In genomic region chr13:46580362-46580839, GRCh38 we compare ENCODE assay signal across 19 cellular contexts. TPM values are rescaled to one million over a fixed set of nuclear protein-coding genes. Genes with fewer than 3 reads are reported as not detected.
DNase-seq lines count a peak whose midpoint lies in the region; ATAC-seq and TF ChIP-seq lines count a peak whose summit lies in the region.
"Had no signal": no experiment of that assay in that cellular context is flagged by ENCODE, and none has a peak within 500 bp of the region (broad histone marks: within the 10 kb centered on the region; RNA-seq: fewer than 3 reads in every experiment).

No MANE protein-coding gene starts in this region.

- DNase-seq in activated T-cell treated with anti-CD3 and anti-CD28 coated beads, Interleukin-2, amount 50 U/mL, for 72 hours, result no peak
- DNase-seq in activated T-cell treated with anti-CD3 and anti-CD28 coated beads, Interleukin-2, amount 50 U/mL, for 4 hours, result no peak
- DNase-seq in RWPE2 (ENCODE audit: low spot score), result no peak
- no peak for DNase-seq in progenitor cell of endocrine pancreas (ENCODE audit: low spot score, unreplicated experiment)
- no peak for DNase-seq in CD4-positive, alpha-beta memory T cell
- DNase-seq in middle frontal gyrus (ENCODE audit: extremely low spot score, low spot score), result no peak
- no peak for DNase-seq in WERI-Rb-1
- DNase-seq: CD8-positive, alpha-beta memory T cell; DMS79 treated with DMSO at 0.1 percent for 48 hours; foreskin melanocyte; left colon; mucosa of descending colon; stimulated activated naive CD4-positive, alpha-beta T cell treated with Interleukin-2 at 50 U/mL for 16 hours; upper lobe of left lung had no signal

- ATAC-seq in activated T-cell treated with anti-CD3 and anti-CD28 coated beads, Interleukin-2, amount 50 U/mL, for 72 hours (replicated peaks in 1 of 2), result peak; percentile 49 to 61
- ATAC-seq in activated T-cell treated with anti-CD3 and anti-CD28 coated beads, Interleukin-2, amount 50 U/mL, for 4 hours, result no peak
- ATAC-seq in GM19463 (IDR thresholded peaks at IDR 0.05; ENCODE audit: unreplicated experiment) (peak; percentile 31), RWPE2 (ENCODE audit: low read depth) (no peak)
- ATAC-seq: A549, left colon, mucosa of descending colon had no signal

- H3K27me3 ChIP-seq in RWPE2 (ENCODE audit: insufficient read depth, poor library complexity, severe bottlenecking) (no peaks in the 10 kb centered on the region), WERI-Rb-1 (ENCODE audit: insufficient read depth, low read depth, severe bottlenecking) (no peaks in the 10 kb centered on the region)
- no peaks in the 10 kb centered on the region for H3K27me3 ChIP-seq in CD4-positive, alpha-beta memory T cell (ENCODE audit: insufficient read depth, low read length)
- H3K27me3 ChIP-seq: cardiac muscle cell, upper lobe of left lung had no signal

- H3K4me1 Mint-ChIP-seq in activated T-cell treated with anti-CD3 and anti-CD28 coated beads, Interleukin-2, amount 50 U/mL, for 72 hours (ENCODE audit: low read depth), result peaks cover 63% of the 10 kb centered on the region
- peaks cover 66% of the 10 kb centered on the region for H3K4me1 Mint-ChIP-seq in activated T-cell treated with anti-CD3 and anti-CD28 coated beads, Interleukin-2, amount 50 U/mL, for 4 hours (ENCODE audit: low read depth)
- H3K4me1 Mint-ChIP-seq in progenitor cell of endocrine pancreas (ENCODE audit: low read depth), result peaks cover 48% of the 10 kb centered on the region
- H3K4me1 Mint-ChIP-seq in CD4-positive, alpha-beta memory T cell, result peaks cover 34 to 68% (median 53%) of the 10 kb centered on the region in 4 donors

- no peak overlapping the region for H3K4me3 ChIP-seq in RWPE2 (ENCODE audit: severe bottlenecking)
- no peak overlapping the region for H3K4me3 ChIP-seq in CD4-positive, alpha-beta memory T cell (ENCODE audit: low read length in 2 of 2)
- H3K4me3 ChIP-seq in WERI-Rb-1 (ENCODE audit: low read depth, low read length), result no peak overlapping the region
- H3K4me3 ChIP-seq: A549, cardiac muscle cell, HAP-1, mucosa of descending colon, upper lobe of left lung had no signal

- H3K4me3 Mint-ChIP-seq in activated T-cell treated with anti-CD3 and anti-CD28 coated beads, Interleukin-2, amount 50 U/mL, for 72 hours, result peak overlapping the region; percentile 11 to 25
- H3K4me3 Mint-ChIP-seq in activated T-cell treated with anti-CD3 and anti-CD28 coated beads, Interleukin-2, amount 50 U/mL, for 4 hours, result no peak overlapping the region
- no peak overlapping the region for H3K4me3 Mint-ChIP-seq in progenitor cell of endocrine pancreas (ENCODE audit: low read depth)
- peak overlapping the region in 1 of 8 donors; percentile 6 for H3K4me3 Mint-ChIP-seq in CD4-positive, alpha-beta memory T cell
- H3K4me3 Mint-ChIP-seq: CD8-positive, alpha-beta memory T cell had no signal

- intact Hi-C loops in CD4-positive, alpha-beta memory T cell (cut with micrococcal nuclease), result no loop called here

- H3K36me3 Mint-ChIP-seq in activated T-cell treated with anti-CD3 and anti-CD28 coated beads, Interleukin-2, amount 50 U/mL, for 72 hours (ENCODE audit: insufficient read depth in 2 of 2), result no peaks in the 10 kb centered on the region
- peaks cover 5% of the 10 kb centered on the region for H3K36me3 Mint-ChIP-seq in activated T-cell treated with anti-CD3 and anti-CD28 coated beads, Interleukin-2, amount 50 U/mL, for 4 hours (ENCODE audit: insufficient read depth)
- peaks cover 2% of the 10 kb centered on the region for H3K36me3 Mint-ChIP-seq in progenitor cell of endocrine pancreas (ENCODE audit: insufficient read depth)
- peaks cover 3 to 4% of the 10 kb centered on the region in 2 donors for H3K36me3 Mint-ChIP-seq in CD4-positive, alpha-beta memory T cell

- TF ChIP-seq CTCF in RWPE2 (IDR thresholded peaks at IDR 0.05; ENCODE audit: poor library complexity, severe bottlenecking) (no peak), progenitor cell of endocrine pancreas (IDR thresholded peaks at IDR 0.05; ENCODE audit: unreplicated experiment) (no peak), WERI-Rb-1 (IDR thresholded peaks at IDR 0.05; ENCODE audit: low read depth, low read length) (no peak)

- H3K27ac ChIP-seq in RWPE2 (ENCODE audit: poor library complexity, severe bottlenecking) (peak overlapping the region; percentile 27), WERI-Rb-1 (no peak overlapping the region)
- H3K27ac ChIP-seq in CD4-positive, alpha-beta memory T cell (ENCODE audit: low read depth, low read length), result no peak overlapping the region
- H3K27ac ChIP-seq: A549, cardiac muscle cell, epithelial cell of prostate, upper lobe of left lung had no signal

- no peaks in the 10 kb centered on the region for H3K9me3 Mint-ChIP-seq in activated T-cell treated with anti-CD3 and anti-CD28 coated beads, Interleukin-2, amount 50 U/mL, for 72 hours
- no peaks in the 10 kb centered on the region for H3K9me3 Mint-ChIP-seq in activated T-cell treated with anti-CD3 and anti-CD28 coated beads, Interleukin-2, amount 50 U/mL, for 4 hours
- no peaks in the 10 kb centered on the region for H3K9me3 Mint-ChIP-seq in progenitor cell of endocrine pancreas (ENCODE audit: low read depth)
- no peaks in the 10 kb centered on the region for H3K9me3 Mint-ChIP-seq in CD4-positive, alpha-beta memory T cell
- H3K9me3 Mint-ChIP-seq: CD8-positive, alpha-beta memory T cell had no signal

- peak overlapping the region; percentile 69 for H3K27ac Mint-ChIP-seq in activated T-cell treated with anti-CD3 and anti-CD28 coated beads, Interleukin-2, amount 50 U/mL, for 72 hours
- H3K27ac Mint-ChIP-seq in progenitor cell of endocrine pancreas, result peak overlapping the region; percentile 43
- no peak overlapping the region for H3K27ac Mint-ChIP-seq in CD4-positive, alpha-beta memory T cell

- H3K9me3 ChIP-seq in RWPE2 (ENCODE audit: severe bottlenecking) (no peaks in the 10 kb centered on the region), WERI-Rb-1 (ENCODE audit: severe bottlenecking) (no peaks in the 10 kb centered on the region)
- no peaks in the 10 kb centered on the region for H3K9me3 ChIP-seq in CD4-positive, alpha-beta memory T cell (ENCODE audit: control insufficient read depth in 1 of 2, low read length in 2 of 2)
- H3K9me3 ChIP-seq: A549, HAP-1, mucosa of descending colon, upper lobe of left lung had no signal

- POLR2A ChIA-PET in CD4-positive, alpha-beta memory T cell (lab: Charles Lee; ENCODE audit: partially characterized antibody), result no interaction called here

- no peaks in the 10 kb centered on the region for H3K27me3 Mint-ChIP-seq in activated T-cell treated with anti-CD3 and anti-CD28 coated beads, Interleukin-2, amount 50 U/mL, for 72 hours (ENCODE audit: low read depth)
- no peaks in the 10 kb centered on the region for H3K27me3 Mint-ChIP-seq in activated T-cell treated with anti-CD3 and anti-CD28 coated beads, Interleukin-2, amount 50 U/mL, for 4 hours (ENCODE audit: low read depth)
- H3K27me3 Mint-ChIP-seq in progenitor cell of endocrine pancreas, result no peaks in the 10 kb centered on the region
- no peaks in the 10 kb centered on the region for H3K27me3 Mint-ChIP-seq in CD4-positive, alpha-beta memory T cell
- H3K27me3 Mint-ChIP-seq: CD8-positive, alpha-beta memory T cell had no signal

- CTCF ChIA-PET in CD4-positive, alpha-beta memory T cell (lab: Charles Lee; ENCODE audit: partially characterized antibody), result interaction anchor here (2.2 kb wide), 1 partner anchor 29 kb away, joined by 6 read pairs; no protein-coding TSS in a partner anchor

- H3K36me3 ChIP-seq in RWPE2 (ENCODE audit: low read depth), result no peaks in the 10 kb centered on the region; the same call in 1 of the 2 replicates
- no peaks in the 10 kb centered on the region for H3K36me3 ChIP-seq in CD4-positive, alpha-beta memory T cell (ENCODE audit: insufficient read depth, low read length)
- H3K36me3 ChIP-seq in WERI-Rb-1, result peaks cover 25% of the 10 kb centered on the region
- H3K36me3 ChIP-seq: cardiac muscle cell, HAP-1, upper lobe of left lung had no signal

- peaks cover 22% of the 10 kb centered on the region for H3K4me1 ChIP-seq in RWPE2 (ENCODE audit: insufficient read depth, poor library complexity, severe bottlenecking)
- H3K4me1 ChIP-seq in CD4-positive, alpha-beta memory T cell (ENCODE audit: insufficient read depth, low read length), result peaks cover 33% of the 10 kb centered on the region
- H3K4me1 ChIP-seq: HAP-1 had no signal

RNA-seq across cellular contexts. Expression of gene LRCH1, which starts 27.4 kb away (rescaled TPM):
- 10 to 100 TPM; 18.4 to 21.5 TPM for total RNA-seq in activated T-cell treated with anti-CD3 and anti-CD28 coated beads, Interleukin-2, amount 50 U/mL, for 72 hours
- total RNA-seq in activated T-cell treated with anti-CD3 and anti-CD28 coated beads, Interleukin-2, amount 50 U/mL, for 4 hours, result 10 to 100 TPM; 13.5 to 16.4 (median 14.7) TPM
- 17.9 and 18.3 TPM in 2 replicates for total RNA-seq in progenitor cell of endocrine pancreas
- total RNA-seq in CD4-positive, alpha-beta memory T cell, result 10 to 100 TPM; 18.0 to 19.1 TPM
- polyA plus RNA-seq in CD4-positive, alpha-beta memory T cell, result 1 to 10 TPM; 1.2 to 6.2 TPM

Comparison
In these comparisons a context has a peak if more than half of its experiments do, and no peak if none do; other contexts are left out.
1. ATAC-seq: peak in activated T-cell treated with anti-CD3 and anti-CD28 coated beads, Interleukin-2, amount 50 U/mL, for 72 hours (2 of 2) and GM19463 (single experiment); none in activated T-cell treated with anti-CD3 and anti-CD28 coated beads, Interleukin-2, amount 50 U/mL, for 4 hours (0 of 2) and RWPE2 (single experiment).
2. H3K4me3 Mint-ChIP-seq: peak in activated T-cell treated with anti-CD3 and anti-CD28 coated beads, Interleukin-2, amount 50 U/mL, for 72 hours (2 of 2); none in activated T-cell treated with anti-CD3 and anti-CD28 coated beads, Interleukin-2, amount 50 U/mL, for 4 hours (single experiment) and progenitor cell of endocrine pancreas (single experiment).
3. H3K27ac Mint-ChIP-seq: peak in activated T-cell treated with anti-CD3 and anti-CD28 coated beads, Interleukin-2, amount 50 U/mL, for 72 hours (single experiment) and progenitor cell of endocrine pancreas (single experiment); none in CD4-positive, alpha-beta memory T cell (0 of 7).